Comparison of ENCODE assay signal across 8 cellular contexts in genomic region chr9:118522093-118523028, GRCh38.
A peak's percentile ranks its signal among the peaks of the same experiment; 100 is the strongest.
DNase-seq lines count a peak whose midpoint lies in the region; ATAC-seq and TF ChIP-seq lines count a peak whose summit lies in the region.

No MANE protein-coding gene starts in this region.

- no peaks in the 10 kb centered on the region for H3K79me2 ChIP-seq in PC-9 (ENCODE audit: low read depth)
- no peaks in the 10 kb centered on the region for H3K79me2 ChIP-seq in neural progenitor cell (ENCODE audit: low read depth)

- H3K4me3 Mint-ChIP-seq in neural progenitor cell: no peak overlapping the region
- H3K4me3 Mint-ChIP-seq in CD4-positive, alpha-beta memory T cell: no peak overlapping the region

- H3K9ac ChIP-seq in neural progenitor cell: no peak overlapping the region

- H3K4me1 ChIP-seq in heart right ventricle: no peaks in the 10 kb centered on the region
- no peaks in the 10 kb centered on the region for H3K4me1 ChIP-seq in PC-9 (replicated peaks; ENCODE audit: insufficient read depth)
- no peaks in the 10 kb centered on the region for H3K4me1 ChIP-seq in neural progenitor cell
- no peaks in the 10 kb centered on the region for H3K4me1 ChIP-seq in CD4-positive, alpha-beta memory T cell (ENCODE audit: insufficient read depth, low read length)

- H4K20me1 ChIP-seq in PC-9 (ENCODE audit: insufficient read depth) (no peaks in the 10 kb centered on the region), neural progenitor cell (ENCODE audit: low read depth) (no peaks in the 10 kb centered on the region)

- no peaks in the 10 kb centered on the region for H3K9me3 ChIP-seq in heart right ventricle
- 0 out of 2 replicates have a peak, but pooled peaks cover 3% of the 10 kb centered on the region for H3K9me3 ChIP-seq in PC-9 (ENCODE audit: insufficient read depth, low read depth)
- no peaks in the 10 kb centered on the region for H3K9me3 ChIP-seq in neural progenitor cell (ENCODE audit: low read depth)
- H3K9me3 ChIP-seq in CD4-positive, alpha-beta memory T cell (ENCODE audit: control insufficient read depth in 1 of 2, low read length in 2 of 2): no peaks in the 10 kb centered on the region

- no peak overlapping the region for H2AFZ ChIP-seq in PC-9
- H2AFZ ChIP-seq in neural progenitor cell (replicated peaks): no peak overlapping the region

- H3K9me2 ChIP-seq in PC-9 (ENCODE audit: insufficient read depth): no peaks in the 10 kb centered on the region

- DNase-seq in heart right ventricle: peak; percentile 15 to 49
- DNase-seq in Right ventricle myocardium superior: no peak
- DNase-seq in HK-2 (ENCODE audit: unreplicated experiment): peak; percentile 60
- peak in 1 of 2 experiments; percentile 36 for DNase-seq in PC-9
- peak; percentile 74 for DNase-seq in epithelial cell of esophagus (ENCODE audit: low read depth)
- DNase-seq in neural progenitor cell (ENCODE audit: low spot score): peak; percentile 84
- DNase-seq in CD4-positive, alpha-beta memory T cell: no peak

- peaks cover 2% of the 10 kb centered on the region for H3K27me3 Mint-ChIP-seq in neural progenitor cell (ENCODE audit: insufficient read depth, low read depth)
- H3K27me3 Mint-ChIP-seq in CD4-positive, alpha-beta memory T cell: no peaks in the 10 kb centered on the region

- H3K4me2 ChIP-seq in PC-9 (no peak overlapping the region), neural progenitor cell (no peak overlapping the region)

- POLR2A ChIA-PET in PC-9 (lab: Charles Lee; ENCODE audit: unreplicated experiment): no interaction called here
- POLR2A ChIA-PET in CD4-positive, alpha-beta memory T cell (lab: Charles Lee; ENCODE audit: partially characterized antibody): no interaction called here

- no peaks in the 10 kb centered on the region for H3F3A ChIP-seq in PC-9 (ENCODE audit: insufficient read depth, low read depth)
- no peaks in the 10 kb centered on the region for H3F3A ChIP-seq in neural progenitor cell (ENCODE audit: low read depth)

- 35 to 41% methylated on average over 9 of the region's 9 CpGs for WGBS in heart right ventricle, 2 donors

- H3K4me1 Mint-ChIP-seq in neural progenitor cell: no peaks in the 10 kb centered on the region
- H3K4me1 Mint-ChIP-seq in CD4-positive, alpha-beta memory T cell: no peaks in the 10 kb centered on the region

- H3K27me3 ChIP-seq in heart right ventricle (no peaks in the 10 kb centered on the region), PC-9 (ENCODE audit: insufficient read depth, low read depth) (no peaks in the 10 kb centered on the region), neural progenitor cell (no peaks in the 10 kb centered on the region)
- no peaks in the 10 kb centered on the region for H3K27me3 ChIP-seq in CD4-positive, alpha-beta memory T cell (ENCODE audit: insufficient read depth, low read length)

- peaks cover 2% of the 10 kb centered on the region for H3K9me3 Mint-ChIP-seq in neural progenitor cell
- H3K9me3 Mint-ChIP-seq in CD4-positive, alpha-beta memory T cell: peaks cover 0 to 14% (median 3%) of the 10 kb centered on the region in 8 donors

- H3K27ac ChIP-seq in heart right ventricle: no peak overlapping the region
- H3K27ac ChIP-seq in PC-9: no peak overlapping the region
- H3K27ac ChIP-seq in neural progenitor cell: no peak overlapping the region
- no peak overlapping the region for H3K27ac ChIP-seq in CD4-positive, alpha-beta memory T cell (ENCODE audit: low read depth, low read length)

- H3K4me3 ChIP-seq in heart right ventricle (no peak overlapping the region), PC-9 (no peak overlapping the region), epithelial cell of esophagus (ENCODE audit: low read length) (no peak overlapping the region), neural progenitor cell (no peak overlapping the region)
- H3K4me3 ChIP-seq in CD4-positive, alpha-beta memory T cell (ENCODE audit: low read length in 2 of 2): no peak overlapping the region

- ATAC-seq in heart right ventricle (peak in 6 of 8 donors; percentile 23 to 82 (median 48)), Right ventricle myocardium superior (ENCODE audit: poor library complexity) (no peak), GM21529 (IDR thresholded peaks at IDR 0.05; ENCODE audit: unreplicated experiment) (peak; percentile 91)

- TF ChIP-seq CTCF in heart right ventricle (IDR thresholded peaks at IDR 0.05) (peak; percentile 10 to 75 (median 62)), PC-9 (conservative IDR thresholded peaks at IDR 0.05) (peak; percentile 63), epithelial cell of esophagus (IDR thresholded peaks at IDR 0.05; ENCODE audit: insufficient read depth, low read depth, low read length, missing control alignments) (peak; percentile 34), neural progenitor cell (IDR thresholded peaks at IDR 0.05) (peak; percentile 79)

- H3K36me3 ChIP-seq in heart right ventricle (no peaks in the 10 kb centered on the region), PC-9 (ENCODE audit: low read depth) (no peaks in the 10 kb centered on the region), neural progenitor cell (no peaks in the 10 kb centered on the region)
- H3K36me3 ChIP-seq in CD4-positive, alpha-beta memory T cell (ENCODE audit: insufficient read depth, low read length): no peaks in the 10 kb centered on the region

- CTCF ChIA-PET in PC-9 (lab: Charles Lee): no interaction called here
- CTCF ChIA-PET in CD4-positive, alpha-beta memory T cell (lab: Charles Lee; ENCODE audit: partially characterized antibody): no interaction called here

- no peak overlapping the region for H3K27ac Mint-ChIP-seq in neural progenitor cell
- H3K27ac Mint-ChIP-seq in CD4-positive, alpha-beta memory T cell: no peak overlapping the region

- no peaks in the 10 kb centered on the region for H3K36me3 Mint-ChIP-seq in neural progenitor cell
- no peaks in the 10 kb centered on the region for H3K36me3 Mint-ChIP-seq in CD4-positive, alpha-beta memory T cell

- BruUV-seq in PC-9 (replicated peaks; lab: Mats Ljungman, UMichigan): no TSS peak

- intact Hi-C loops in heart right ventricle (cut with DNase I): loop anchor here in 1 of 10 donors (5.0 kb wide), 1 partner anchor 765 kb away; no protein-coding TSS in a partner anchor
- intact Hi-C loops in Right ventricle myocardium superior (cut with DNase I): no loop called here
- intact Hi-C loops in PC-9 (cut with micrococcal nuclease; ENCODE audit: unreplicated experiment): loop anchor here (5.0 to 10.0 kb wide), 2 partner anchors 765 to 842 kb away; partner anchors contain the start of gene BRINP1
- intact Hi-C loops in CD4-positive, alpha-beta memory T cell (cut with micrococcal nuclease): no loop called here

Comparison
In these comparisons a context has a peak if more than half of its experiments do, and no peak if none do; other contexts are left out.
1. DNase-seq: peak in heart right ventricle (2 of 2), HK-2 (single experiment), epithelial cell of esophagus (single experiment) and neural progenitor cell (single experiment); none in Right ventricle myocardium superior (single experiment) and CD4-positive, alpha-beta memory T cell (0 of 5).
2. Peak in every context shown above with its lines, with median percentiles within 50 percentile points of each other: CTCF ChIP-seq.